ENCODE assay signal across 8 cellular contexts in the genomic region with DNA sequence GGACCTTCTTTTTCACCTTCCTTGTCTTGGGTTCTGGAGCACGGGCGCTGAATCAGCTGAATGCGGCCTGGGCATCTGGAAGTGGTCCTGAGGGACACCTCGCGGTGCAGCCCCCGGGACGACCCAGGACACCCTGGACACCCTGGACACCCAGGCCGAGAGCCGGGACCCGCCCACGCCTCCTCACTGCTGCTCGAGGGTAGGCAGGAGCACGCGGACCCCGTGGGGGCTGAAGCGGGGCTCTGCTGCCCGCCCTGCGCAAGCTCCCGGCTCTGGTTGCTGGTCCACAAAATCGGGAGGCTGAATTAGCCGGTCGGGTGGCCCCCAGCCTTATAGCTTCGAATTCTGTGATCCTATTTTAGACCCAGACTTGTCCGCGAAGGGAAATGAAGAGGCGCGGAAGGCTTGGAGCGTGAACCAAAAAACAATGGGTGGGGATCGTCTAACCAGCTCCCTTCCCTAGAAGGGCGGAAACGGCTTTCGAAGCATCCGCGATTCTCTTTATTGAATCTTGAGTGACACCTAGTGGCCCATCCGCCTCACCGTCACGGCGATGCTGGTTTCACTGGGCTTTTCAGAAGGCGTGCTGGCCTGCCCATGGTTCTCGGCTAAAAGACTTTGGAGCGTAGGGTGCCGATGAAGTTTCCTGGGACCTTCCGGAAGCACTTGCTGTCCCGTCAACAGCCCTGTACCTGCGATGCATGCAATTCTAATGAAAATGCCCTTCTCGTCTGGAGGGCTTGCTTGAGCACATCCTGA. TPM values are rescaled to one million over a fixed set of nuclear protein-coding genes. Genes with fewer than 3 reads are reported as not detected.
DNase-seq lines count a peak whose midpoint lies in the region; ATAC-seq and TF ChIP-seq lines count a peak whose summit lies in the region.

No MANE protein-coding gene starts in this region.

- H3K4me2 ChIP-seq in OCI-LY3 (ENCODE audit: low read length) = peak overlapping the region; percentile 97

- no peaks in the 10 kb centered on the region for H3K36me3 ChIP-seq in OCI-LY3 (replicated peaks; ENCODE audit: low read depth, low read length)
- no peaks in the 10 kb centered on the region for H3K36me3 ChIP-seq in mucosa of stomach (ENCODE audit: control insufficient read depth, insufficient read depth, low read length)

- H3K27me3 ChIP-seq in OCI-LY3 (ENCODE audit: low read depth, low read length) = peaks cover 49% of the 10 kb centered on the region
- H3K27me3 ChIP-seq in mucosa of stomach (ENCODE audit: control insufficient read depth, insufficient read depth, low read length) = peaks cover 5% of the 10 kb centered on the region

- peak; percentile 84 for TF ChIP-seq CTCF in OCI-LY3 (IDR thresholded peaks at IDR 0.05; ENCODE audit: low read depth, low read length)

- DNase-seq in DMS 273 treated with DMSO at 0.1 percent for 48 hours (lab: John Stamatoyannopoulos, UW) = peak; percentile 44
- peak; percentile 74 for DNase-seq in activated T-cell treated with anti-CD3 and anti-CD28 coated beads for 48 hours (ENCODE audit: low read depth)
- DNase-seq in stimulated activated CD8-positive, alpha-beta memory T cell treated with anti-CD3 and anti-CD28 coated beads, Interleukin-4, amount 100 ng/mL, for 4 hours (ENCODE audit: low read depth in 2 of 2, low spot score in 1 of 2) = peak; percentile 58 to 73

- peaks cover 8% of the 10 kb centered on the region for H3K4me1 ChIP-seq in OCI-LY3 (ENCODE audit: low read length)
- H3K4me1 ChIP-seq in mucosa of stomach (ENCODE audit: control insufficient read depth, insufficient read depth, low read length) = peaks cover 11% of the 10 kb centered on the region

- TF ChIP-seq EP300 in Ishikawa (IDR thresholded peaks at IDR 0.05; ENCODE audit: borderline replicate concordance) = no peak; the same call in 1 of the 2 replicates

- no peak overlapping the region for H3K27ac ChIP-seq in OCI-LY3 (ENCODE audit: low read length)

- H3K9ac ChIP-seq in OCI-LY3 (ENCODE audit: low read length) (peak overlapping the region; percentile 50), mucosa of stomach (ENCODE audit: low read length) (peak overlapping the region; percentile 54)

- ATAC-seq in GM21576 (IDR thresholded peaks at IDR 0.05; ENCODE audit: unreplicated experiment) (peak; percentile 81), esophagus mucosa (peak; percentile 82)

- peak overlapping the region; percentile 95 for H2AFZ ChIP-seq in OCI-LY3 (ENCODE audit: low read depth, low read length)

- peak; percentile 89 for TF ChIP-seq RAD21 in Ishikawa (IDR thresholded peaks at IDR 0.05; ENCODE audit: low read depth)

- H3K9me3 ChIP-seq in OCI-LY3 (ENCODE audit: insufficient read depth, low read length) = no peaks in the 10 kb centered on the region
- H3K9me3 ChIP-seq in mucosa of stomach (ENCODE audit: control insufficient read depth, low read length) = no peaks in the 10 kb centered on the region

- H3K79me2 ChIP-seq in OCI-LY3 (ENCODE audit: low read length) = no peaks in the 10 kb centered on the region

- peak overlapping the region; percentile 78 for H3K4me3 ChIP-seq in OCI-LY3 (ENCODE audit: low read length)
- peak overlapping the region; percentile 81 for H3K4me3 ChIP-seq in mucosa of stomach (ENCODE audit: low read length)

- no peaks in the 10 kb centered on the region for H4K20me1 ChIP-seq in OCI-LY3 (ENCODE audit: insufficient read depth, low read length)

TF ChIP-seq in Ishikawa, 13 proteins besides CTCF, POLR2A, EP300 and RAD21:
- TF ChIP-seq TAF1 (IDR thresholded peaks at IDR 0.05; ENCODE audit: low read depth) = no peak
- TF ChIP-seq, protein P1, sequence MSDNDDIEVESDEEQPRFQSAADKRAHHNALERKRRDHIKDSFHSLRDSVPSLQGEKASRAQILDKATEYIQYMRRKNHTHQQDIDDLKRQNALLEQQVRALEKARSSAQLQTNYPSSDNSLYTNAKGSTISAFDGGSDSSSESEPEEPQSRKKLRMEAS (IDR thresholded peaks at IDR 0.05) = peak; percentile 41

RNA-seq across cellular contexts. Expression of a gene that starts 46.3 kb away (rescaled TPM):
- 1.7 TPM for total RNA-seq in esophagus mucosa
